Comparison of ENCODE assay signal across 25 cellular contexts in genomic region chr7:147833981-147834380, GRCh38.
"Had no signal": no experiment of that assay in that cellular context is flagged by ENCODE, and none has a peak within 500 bp of the region (broad histone marks: within the 10 kb centered on the region; RNA-seq: fewer than 3 reads in every experiment).

No MANE protein-coding gene starts in this region.

- H3K4me1 ChIP-seq: breast epithelium, foreskin keratinocyte, left lung, pancreas, psoas muscle, right atrium auricular region, testis, uterus had no signal

- H3K4me3 ChIP-seq: breast epithelium, esophagus muscularis mucosa, left lung, lung, pancreas, psoas muscle, right atrium auricular region, smooth muscle cell, uterus had no signal

- DNase-seq: activated B cell treated with CpG ODN at 0.5 μM for 24 hours; activated CD4-positive, alpha-beta T cell treated with anti-CD3 and anti-CD28 coated beads, Interleukin-2, amount 50 U/mL, for 1 hour; activated CD8-positive, alpha-beta memory T cell treated with anti-CD3 and anti-CD28 coated beads, Interleukin-2, amount 10 ng/mL, durations not matched to agents 7 days and 5 days; activated CD8-positive, alpha-beta T cell treated with anti-CD3 and anti-CD28 coated beads, Interleukin-2, amount 10 ng/mL, durations not matched to agents 7 days and 5 days; activated naive CD8-positive, alpha-beta T cell treated with anti-CD3 and anti-CD28 coated beads, Interleukin-2, amount 50 U/mL, for 24 hours; activated T-cell treated with anti-CD3 and anti-CD28 coated beads, Interleukin-2, amount 50 U/mL, for 48 hours; amygdala; central memory CD4-positive, alpha-beta T cell; foreskin keratinocyte; left lung; pancreas; psoas muscle; stimulated activated CD4-positive, alpha-beta T cell treated with anti-CD3 and anti-CD28 coated beads, Interleukin-1b, Interleukin-23, amount 100 ng/mL, for 48 hours; stimulated activated CD4-positive, alpha-beta T cell treated with anti-CD3 and anti-CD28 coated beads, Interleukin-4, amount 100 ng/mL, for 4 hours; stimulated activated CD8-positive, alpha-beta memory T cell treated with anti-CD3 and anti-CD28 coated beads, Interleukin-4, amount 100 ng/mL, for 48 hours; stimulated activated naive CD8-positive, alpha-beta T cell treated with anti-CD3 and anti-CD28 coated beads, Interleukin-15, amount 100 ng/mL, for 72 hours; T-cell; trophoblast cell; uterus had no signal

- H3K9me3 ChIP-seq: breast epithelium, esophagus muscularis mucosa, pancreas, psoas muscle, right atrium auricular region, testis, uterus had no signal

- H3K27me3 ChIP-seq: breast epithelium, esophagus muscularis mucosa, foreskin keratinocyte, left lung, pancreas, right atrium auricular region, testis, uterus had no signal

- H3K36me3 ChIP-seq: breast epithelium, esophagus muscularis mucosa, left lung, pancreas, right atrium auricular region, uterus had no signal

- H3K27ac ChIP-seq: breast epithelium, esophagus muscularis mucosa, foreskin keratinocyte, left lung, pancreas, psoas muscle, right atrium auricular region, testis, uterus had no signal
